10 cellular contexts compared by ENCODE assay signal in genomic region chr7:66505531-66506451, GRCh38.
DNase-seq lines count a peak whose midpoint lies in the region; ATAC-seq and TF ChIP-seq lines count a peak whose summit lies in the region.
"Had no signal": no experiment of that assay in that cellular context is flagged by ENCODE, and none has a peak within 500 bp of the region (broad histone marks: within the 10 kb centered on the region; RNA-seq: fewer than 3 reads in every experiment).

No MANE protein-coding gene starts in this region.

- no peak for TF ChIP-seq POLR2A in esophagus muscularis mucosa (IDR thresholded peaks at IDR 0.05; ENCODE audit: low read depth)
- no peak for TF ChIP-seq POLR2A in spleen (IDR thresholded peaks at IDR 0.05)

- H3K27me3 ChIP-seq in esophagus muscularis mucosa (peaks cover 0 to 47% (median 2%) of the 10 kb centered on the region in 4 donors), spleen (replicated peaks in 1 of 7) (peaks cover 0 to 46% (median 20%) of the 10 kb centered on the region in 7 donors)

- DNase-seq in DMS 273 (lab: John Stamatoyannopoulos, UW; ENCODE audit: unreplicated experiment) (peak; percentile 80), DMS 273 treated with DMSO at 0.1 percent for 48 hours (lab: John Stamatoyannopoulos, UW) (no peak), esophagus muscularis mucosa (ENCODE audit: extremely low spot score) (peak; percentile 89), spleen (peak; percentile 81), SIG-M5 treated with dmso at 0.1 percent for 504 hours (lab: John Stamatoyannopoulos, UW; ENCODE audit: unreplicated experiment) (no peak), GDM1 (lab: John Stamatoyannopoulos, UW) (no peak)
- peak; percentile 22 to 24 for DNase-seq in activated CD4-positive, alpha-beta T cell treated with anti-CD3 and anti-CD28 coated beads, Interleukin-2, amount 50 U/mL, for 48 hours
- DNase-seq: 8988T had no signal

- no peak overlapping the region for H3K27ac ChIP-seq in esophagus muscularis mucosa (replicated peaks in 1 of 4)
- no peak overlapping the region for H3K27ac ChIP-seq in spleen
- H3K27ac ChIP-seq: epithelial cell of prostate had no signal

- TF ChIP-seq CTCF in esophagus muscularis mucosa (IDR thresholded peaks at IDR 0.05): no peak
- no peak for TF ChIP-seq CTCF in spleen (IDR thresholded peaks at IDR 0.05 in 8 of 11, conservative IDR thresholded peaks at IDR 0.05 in 3 of 11)

- 62% methylated on average over 45 of the region's 86 CpGs for WGBS in esophagus muscularis mucosa
- WGBS in spleen, 5 donors: 46 to 54% (median 50%) methylated on average over 65 to 86 of the region's 86 CpGs

- peak overlapping the region; percentile 45 to 56 (median 47) for H3K4me3 ChIP-seq in esophagus muscularis mucosa
- H3K4me3 ChIP-seq in spleen: peak overlapping the region in 6 of 8 donors; percentile 15 to 57 (median 26)

- no peak for ATAC-seq in GM21381 (IDR thresholded peaks at IDR 0.05; ENCODE audit: unreplicated experiment)

- H3K36me3 ChIP-seq in esophagus muscularis mucosa (no peaks in the 10 kb centered on the region), spleen (no peaks in the 10 kb centered on the region)

- H3K9me3 ChIP-seq in esophagus muscularis mucosa (no peaks in the 10 kb centered on the region), spleen (no peaks in the 10 kb centered on the region)

- intact Hi-C loops in esophagus muscularis mucosa (cut with DNase I): no loop called here
- intact Hi-C loops in spleen (cut with DNase I; ENCODE audit: low total_unique reads): no loop called here

- H3K4me1 ChIP-seq in esophagus muscularis mucosa (peaks cover 0 to 16% (median 13%) of the 10 kb centered on the region in 4 donors), spleen (peaks cover 0 to 14% (median 7%) of the 10 kb centered on the region in 6 donors)

- TF ChIP-seq EP300 in esophagus muscularis mucosa (IDR thresholded peaks at IDR 0.05): no peak

Comparison
In these comparisons a context has a peak if more than half of its experiments do, and no peak if none do; other contexts are left out.
1. DNase-seq: peak in DMS 273 (single experiment), activated CD4-positive, alpha-beta T cell treated with anti-CD3 and anti-CD28 coated beads, Interleukin-2, amount 50 U/mL, for 48 hours (2 of 2), esophagus muscularis mucosa (single experiment) and spleen (single experiment); none in DMS 273 treated with DMSO at 0.1 percent for 48 hours (single experiment), SIG-M5 treated with dmso at 0.1 percent for 504 hours (single experiment) and GDM1 (single experiment).